ENCODE assay signal across 8 cellular contexts in genomic region chrX:128518508-128518907, GRCh38.
A peak's percentile ranks its signal among the peaks of the same experiment; 100 is the strongest.
DNase-seq lines count a peak whose midpoint lies in the region; ATAC-seq lines count a peak whose summit lies in the region.

No MANE protein-coding gene starts in this region.

- peak; percentile 2 for DNase-seq in Ammon's horn (ENCODE audit: low spot score)
- DNase-seq in NCI-H526 treated with DMSO at 0.1 percent for 48 hours (lab: John Stamatoyannopoulos, UW): peak; percentile 5
- no peak for DNase-seq in hepatic stellate cell (ENCODE audit: low spot score)
- DNase-seq in SW 1271 (lab: John Stamatoyannopoulos, UW): no peak

- peak; percentile 53 for ATAC-seq in GM19467 (IDR thresholded peaks at IDR 0.05; ENCODE audit: unreplicated experiment)
- ATAC-seq in esophagus mucosa: peak; percentile 68
- ATAC-seq in GM21786 (IDR thresholded peaks at IDR 0.05; ENCODE audit: unreplicated experiment): no peak
- no peak for ATAC-seq in HG02798 (IDR thresholded peaks at IDR 0.05; ENCODE audit: poor library complexity, unreplicated experiment)

Comparison
In these comparisons a context has a peak if more than half of its experiments do, and no peak if none do; other contexts are left out.
1. DNase-seq: peak in Ammon's horn (single experiment) and NCI-H526 treated with DMSO at 0.1 percent for 48 hours (single experiment); none in hepatic stellate cell (single experiment) and SW 1271 (0 of 2).
2. ATAC-seq: peak in GM19467 (single experiment) and esophagus mucosa (single experiment); none in GM21786 (single experiment) and HG02798 (single experiment).